ENCODE assay signal across 8 cellular contexts in genomic region chr19:17860993-17861360, GRCh38. TPM values are rescaled to one million over a fixed set of nuclear protein-coding genes. Genes with fewer than 3 reads are reported as not detected.
DNase-seq lines count a peak whose midpoint lies in the region; FAIRE-seq and TF ChIP-seq lines count a peak whose summit lies in the region.

No MANE protein-coding gene starts in this region.

- H3K27me3 ChIP-seq in GM06990 (replicated peaks; ENCODE audit: control insufficient read depth, insufficient read depth, low read length) (no peaks in the 10 kb centered on the region), SJCRH30 (no peaks in the 10 kb centered on the region), esophagus squamous epithelium (no peaks in the 10 kb centered on the region), prostate gland (replicated peaks; ENCODE audit: insufficient read depth) (no peaks in the 10 kb centered on the region)

- no peaks in the 10 kb centered on the region for H3K9me3 ChIP-seq in SJCRH30 (replicated peaks)
- no peaks in the 10 kb centered on the region for H3K9me3 ChIP-seq in esophagus squamous epithelium
- no peaks in the 10 kb centered on the region for H3K9me3 ChIP-seq in prostate gland

- peak overlapping the region; percentile 91 for H3K27ac ChIP-seq in SJCRH30
- H3K27ac ChIP-seq in esophagus squamous epithelium: peak overlapping the region; percentile 88 to 95 (median 93)
- peak overlapping the region in 1 of 2 donors; percentile 69 for H3K27ac ChIP-seq in prostate gland

- no peak for FAIRE-seq in D721Med (lab: Jason Lieb, UNC)

- WGBS in esophagus squamous epithelium, 2 donors: 11 to 18% methylated on average over 6 to 7 of the region's 7 CpGs
- 43% methylated on average over 7 of the region's 7 CpGs for WGBS in prostate gland

- no peak for DNase-seq in GM06990 (ENCODE audit: extremely low read depth, insufficient read length)
- DNase-seq in SJCRH30: no peak
- no peak for DNase-seq in esophagus squamous epithelium (lab: John Stamatoyannopoulos, UW)
- DNase-seq in prostate gland (ENCODE audit: low spot score): no peak
- no peak for DNase-seq in SW 1271 (lab: John Stamatoyannopoulos, UW)
- DNase-seq in D721Med (ENCODE audit: insufficient read length, low spot score): no peak
- DNase-seq in NCI-H69 (lab: John Stamatoyannopoulos, UW): no peak
- no peak for DNase-seq in NCI-H1436 treated with DMSO at 0.1 percent for 48 hours (lab: John Stamatoyannopoulos, UW)

- peak overlapping the region; percentile 98 for H3K4me3 ChIP-seq in GM06990 (replicated peaks; ENCODE audit: low read depth, low read length)
- H3K4me3 ChIP-seq in SJCRH30: peak overlapping the region; percentile 94
- H3K4me3 ChIP-seq in esophagus squamous epithelium: peak overlapping the region; percentile 83 to 94 (median 89)
- peak overlapping the region; percentile 53 to 92 for H3K4me3 ChIP-seq in prostate gland

- H3K4me1 ChIP-seq in SJCRH30 (peaks cover 6% of the 10 kb centered on the region; the same call in 1 of the 2 replicates), esophagus squamous epithelium (peaks cover 26 to 57% (median 48%) of the 10 kb centered on the region in 3 donors), prostate gland (replicated peaks) (peaks cover 6% of the 10 kb centered on the region)

- intact Hi-C loops in esophagus squamous epithelium (cut with DNase I): no loop called here
- intact Hi-C loops in prostate gland (cut with DNase I): no loop called here

- TF ChIP-seq POLR2A in esophagus squamous epithelium (IDR thresholded peaks at IDR 0.05) (no peak), prostate gland (IDR thresholded peaks at IDR 0.05) (no peak)

- TF ChIP-seq CTCF in GM06990 (IDR thresholded peaks at IDR 0.05; ENCODE audit: insufficient read depth, low read length, poor library complexity, severe bottlenecking) (no peak), esophagus squamous epithelium (IDR thresholded peaks at IDR 0.05) (no peak), prostate gland (IDR thresholded peaks at IDR 0.05) (no peak), D721Med (IDR thresholded peaks at IDR 0.05; ENCODE audit: insufficient read depth, missing control alignments) (no peak)

- peaks cover 36% of the 10 kb centered on the region for H3K36me3 ChIP-seq in GM06990 (ENCODE audit: control insufficient read depth, insufficient read depth, low read length)
- H3K36me3 ChIP-seq in SJCRH30: peaks cover 52% of the 10 kb centered on the region
- H3K36me3 ChIP-seq in esophagus squamous epithelium: peaks cover 25 to 52% (median 33%) of the 10 kb centered on the region in 3 donors
- peaks cover 19 to 22% of the 10 kb centered on the region in 2 donors for H3K36me3 ChIP-seq in prostate gland

RNA-seq across cellular contexts. Expression of gene RPL18A, which starts 1.3 kb away (rescaled TPM):
- 2,642 and 3,011 TPM in 2 replicates for total RNA-seq in SJCRH30 (2014; rRNA removed; shearing (Covaris generic))
- total RNA-seq in esophagus squamous epithelium (1,000 to 10,000 TPM; 1,080 to 2,192 (median 1,622) TPM), prostate gland (1,000 to 10,000 TPM; 1,351 to 1,892 TPM)

RNA-seq across cellular contexts. Expression of gene SLC5A5, which starts 10.8 kb away (rescaled TPM):
- total RNA-seq in SJCRH30 (2014; rRNA removed; shearing (Covaris generic)): not detected in 2 replicates
- total RNA-seq in esophagus squamous epithelium: under 1 TPM in 2 of 4 donors, not detected in 2; 0.18 to 0.19 TPM
- 1 to 10 TPM in 1 of 2 donors, not detected in 1; 1.2 TPM for total RNA-seq in prostate gland

RNA-seq across cellular contexts. Expression of gene JAK3, which starts 13.2 kb away (rescaled TPM):
- 0.03 and 0.04 TPM in 2 replicates for total RNA-seq in SJCRH30 (2014; rRNA removed; shearing (Covaris generic))
- total RNA-seq in esophagus squamous epithelium (1 to 10 TPM in 3 of 4 donors, under 1 TPM in 1; 0.87 to 6.5 (median 4.6) TPM), prostate gland (10 to 100 TPM in 1 of 2 donors, 1 to 10 TPM in 1; 1.5 to 10.1 TPM)

RNA-seq across cellular contexts. Expression of gene INSL3, which starts 39.7 kb away (rescaled TPM):
- total RNA-seq in SJCRH30 (2014; rRNA removed; shearing (Covaris generic)): not detected in 2 replicates
- not detected for total RNA-seq in esophagus squamous epithelium
- total RNA-seq in prostate gland: 100 to 1,000 TPM in 1 of 2 donors, not detected in 1; 117 TPM
